ENCODE assay signal across 8 cellular contexts in the genomic region with DNA sequence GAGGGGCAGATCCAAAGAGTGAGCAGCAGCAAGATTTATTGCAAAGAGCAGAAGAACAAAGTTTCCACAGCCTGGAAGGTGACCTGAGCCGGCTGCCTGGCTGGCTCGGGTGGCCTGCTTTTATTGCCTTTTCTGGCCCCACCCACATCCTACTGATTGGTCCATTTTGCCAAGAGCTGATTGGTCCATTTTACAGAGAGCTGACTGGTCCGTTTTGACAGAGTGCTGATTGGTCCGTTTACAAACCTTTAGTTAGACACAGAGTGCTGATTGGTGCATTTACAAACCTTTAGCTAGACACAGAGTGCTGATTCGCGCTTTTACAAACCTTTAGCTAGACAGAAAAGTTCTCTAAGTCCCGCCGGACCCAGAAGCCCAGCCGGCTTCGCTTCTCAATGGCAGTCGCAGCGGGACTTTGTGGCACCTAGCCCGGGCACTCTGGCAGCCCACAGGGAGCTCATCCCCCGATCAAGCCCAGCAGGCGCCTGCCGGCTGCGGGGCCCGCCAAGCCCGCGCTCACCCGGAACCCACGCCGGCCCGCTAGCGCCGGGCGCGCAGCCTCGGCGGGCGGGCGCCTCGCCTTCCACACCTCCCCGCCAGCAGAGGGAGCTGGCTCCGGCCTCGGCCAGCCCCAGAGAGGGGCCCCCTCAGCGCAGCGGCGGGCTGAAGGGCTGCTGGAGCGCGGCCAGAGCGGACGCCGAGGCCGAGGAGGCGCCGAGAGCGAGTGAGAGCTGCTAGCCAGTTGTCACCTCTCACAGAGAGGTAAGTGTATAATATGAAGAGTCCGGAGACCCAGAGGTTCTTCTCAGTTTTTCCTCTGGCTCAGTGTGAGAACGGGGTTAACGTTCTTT.
DNase-seq lines count a peak whose midpoint lies in the region; ATAC-seq and TF ChIP-seq lines count a peak whose summit lies in the region.

No MANE protein-coding gene starts in this region.

- H2AFZ ChIP-seq in GM23338: peak overlapping the region; percentile 99

- no peaks in the 10 kb centered on the region for H4K20me1 ChIP-seq in GM23338 (replicated peaks; ENCODE audit: insufficient read depth)

- H3K4me3 ChIP-seq in GM23338 (peak overlapping the region; percentile 61), left ventricle myocardium inferior (peak overlapping the region; percentile 51), skin epidermis (peak overlapping the region in 5 of 7 experiments; percentile 10 to 43 (median 28))

- peak overlapping the region; percentile 85 for H3K4me2 ChIP-seq in GM23338

- H3K27me3 Mint-ChIP-seq in GM23338 (ENCODE audit: insufficient read depth, low read depth, poor library complexity) (peaks cover 5% of the 10 kb centered on the region), HFFc6 (ENCODE audit: insufficient read depth) (no peaks in the 10 kb centered on the region), mesothelial cell of epicardium (ENCODE audit: low read depth) (no peaks in the 10 kb centered on the region)

- no peak for ATAC-seq in GM23338
- ATAC-seq in GM19452 (IDR thresholded peaks at IDR 0.05; ENCODE audit: unreplicated experiment): no peak

- H3K27ac Mint-ChIP-seq in GM23338 (no peak overlapping the region), HFFc6 (no peak overlapping the region), mesothelial cell of epicardium (no peak overlapping the region)

- H3K4me3 Mint-ChIP-seq in GM23338 (no peak overlapping the region), HFFc6 (no peak overlapping the region), mesothelial cell of epicardium (no peak overlapping the region)

- H3F3A ChIP-seq in GM23338 (replicated peaks; ENCODE audit: low read depth): no peaks in the 10 kb centered on the region

- no peaks in the 10 kb centered on the region for H3K79me2 ChIP-seq in GM23338 (replicated peaks; ENCODE audit: insufficient read depth)

- H3K4me1 Mint-ChIP-seq in GM23338: no peaks in the 10 kb centered on the region
- no peaks in the 10 kb centered on the region for H3K4me1 Mint-ChIP-seq in HFFc6 (ENCODE audit: low read depth)
- peaks cover 18% of the 10 kb centered on the region for H3K4me1 Mint-ChIP-seq in mesothelial cell of epicardium

- peaks cover 10% of the 10 kb centered on the region for H3K9me2 ChIP-seq in GM23338 (ENCODE audit: insufficient read depth)

- peaks cover 91% of the 10 kb centered on the region for H3K9me3 Mint-ChIP-seq in GM23338
- peaks cover 53% of the 10 kb centered on the region for H3K9me3 Mint-ChIP-seq in HFFc6
- H3K9me3 Mint-ChIP-seq in mesothelial cell of epicardium: peaks cover 20% of the 10 kb centered on the region

- H3K27ac ChIP-seq in GM23338 (ENCODE audit: low read depth): no peak overlapping the region
- H3K27ac ChIP-seq in left ventricle myocardium inferior (replicated peaks): no peak overlapping the region
- H3K27ac ChIP-seq in skin epidermis: peak overlapping the region in 1 of 21 experiments; percentile 24

- H3K36me3 ChIP-seq in GM23338 (ENCODE audit: insufficient read depth): no peaks in the 10 kb centered on the region
- no peaks in the 10 kb centered on the region for H3K36me3 ChIP-seq in left ventricle myocardium inferior

- DNase-seq in GM23338 (ENCODE audit: low spot score) (peak; percentile 72), T1000 (lab: John Stamatoyannopoulos, UW) (peak; percentile 66), left ventricle myocardium inferior (peak; percentile 21), HFFc6 (no peak), mesothelial cell of epicardium (ENCODE audit: low spot score in 2 of 2, unreplicated experiment in 2 of 2) (no peak)
- no peak for DNase-seq in activated CD4-positive, CD25-positive, alpha-beta regulatory T cell treated with anti-CD3 and anti-CD28 coated beads, Interleukin-2, amount 50 U/mL, for 72 hours

- H3K27me3 ChIP-seq in GM23338 (ENCODE audit: insufficient read depth): peaks cover 12% of the 10 kb centered on the region
- peaks cover 20% of the 10 kb centered on the region for H3K27me3 ChIP-seq in left ventricle myocardium inferior (ENCODE audit: low read depth)

- intact Hi-C loops in left ventricle myocardium inferior (cut with micrococcal nuclease): no loop called here

- peak; percentile 56 to 74 for TF ChIP-seq CTCF in GM23338 (conservative IDR thresholded peaks at IDR 0.05; ENCODE audit: low read depth in 2 of 2)
- TF ChIP-seq CTCF in left ventricle myocardium inferior (IDR thresholded peaks at IDR 0.05; ENCODE audit: borderline replicate concordance): peak; percentile 32
- no peak for TF ChIP-seq CTCF in HFFc6 (IDR thresholded peaks at IDR 0.05)
- TF ChIP-seq CTCF in mesothelial cell of epicardium (IDR thresholded peaks at IDR 0.05; ENCODE audit: unreplicated experiment): no peak

- H3K9me3 ChIP-seq in left ventricle myocardium inferior (replicated peaks): peaks cover 44% of the 10 kb centered on the region

- H3K36me3 Mint-ChIP-seq in GM23338 (ENCODE audit: low read depth) (peaks cover 37% of the 10 kb centered on the region), HFFc6 (ENCODE audit: low read depth) (peaks cover 5% of the 10 kb centered on the region; the same call in 1 of the 2 replicates), mesothelial cell of epicardium (no peaks in the 10 kb centered on the region)

- H3K4me1 ChIP-seq in GM23338 (ENCODE audit: insufficient read depth) (no peaks in the 10 kb centered on the region; the same call in 1 of the 2 replicates), left ventricle myocardium inferior (no peaks in the 10 kb centered on the region)

TF ChIP-seq in GM23338, 12 proteins besides CTCF, POLR2A, EP300 and RAD21:
- TF ChIP-seq CREB1 (CRISPR knock-in tag; IDR thresholded peaks at IDR 0.05; ENCODE audit: low read depth) (no peak), EZH2phosphoT487 (IDR thresholded peaks at IDR 0.05; ENCODE audit: unreplicated experiment) (no peak), ZNF114 (CRISPR knock-in tag; IDR thresholded peaks at IDR 0.05) (no peak), POLR2AphosphoS5 (IDR thresholded peaks at IDR 0.05; ENCODE audit: low read depth) (peak; percentile 50), ZNF331 (CRISPR knock-in tag; IDR thresholded peaks at IDR 0.05; ENCODE audit: low read depth) (no peak)

Comparison
In these comparisons a context has a peak if more than half of its experiments do, and no peak if none do; other contexts are left out.
1. DNase-seq: peak in GM23338 (single experiment), T1000 (single experiment) and left ventricle myocardium inferior (single experiment); none in HFFc6 (single experiment), mesothelial cell of epicardium (0 of 2) and activated CD4-positive, CD25-positive, alpha-beta regulatory T cell treated with anti-CD3 and anti-CD28 coated beads, Interleukin-2, amount 50 U/mL, for 72 hours (single experiment).
2. CTCF ChIP-seq: peak in GM23338 (2 of 2) and left ventricle myocardium inferior (single experiment); none in HFFc6 (single experiment) and mesothelial cell of epicardium (single experiment).
3. Peak in every context shown above with its lines, with median percentiles within 50 percentile points of each other: H3K4me3 ChIP-seq.